Comparison of ENCODE assay signal across 1 cellular context in the genomic region with DNA sequence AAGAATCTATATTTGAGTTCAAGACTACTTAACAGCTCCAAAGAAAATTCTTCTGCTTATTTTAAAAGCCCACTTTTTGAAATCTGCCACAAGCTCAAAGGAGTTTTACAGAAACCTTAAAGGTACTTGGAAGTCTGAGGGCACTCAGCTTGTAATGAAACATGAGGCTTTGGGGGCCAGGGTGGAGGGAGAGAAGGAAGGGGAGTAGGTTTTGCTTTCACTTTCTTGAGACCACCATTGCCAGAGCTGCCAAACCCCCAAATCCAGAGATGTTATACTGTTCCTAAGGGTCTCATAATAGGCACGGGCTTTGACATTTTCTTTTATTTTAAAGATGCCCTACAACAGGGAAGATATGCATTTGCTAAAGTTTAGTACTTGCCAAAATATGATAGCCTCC.
TF ChIP-seq lines count a peak whose summit lies in the region.

No MANE protein-coding gene starts in this region.

TF ChIP-seq in GM12878, 131 proteins besides CTCF, POLR2A, EP300 and RAD21:
- TF ChIP-seq HCFC1 (IDR thresholded peaks at IDR 0.05; ENCODE audit: low read length) (no peak), BRCA1 (IDR thresholded peaks at IDR 0.05; ENCODE audit: low read depth, low read length) (no peak), REST (IDR thresholded peaks at IDR 0.05; ENCODE audit: low read depth, low read length) (no peak), GABPA (IDR thresholded peaks at IDR 0.05; ENCODE audit: low read depth) (no peak), ATF7 (IDR thresholded peaks at IDR 0.05; ENCODE audit: low read depth) (no peak)
